16 cellular contexts compared by ENCODE assay signal in the genomic region with DNA sequence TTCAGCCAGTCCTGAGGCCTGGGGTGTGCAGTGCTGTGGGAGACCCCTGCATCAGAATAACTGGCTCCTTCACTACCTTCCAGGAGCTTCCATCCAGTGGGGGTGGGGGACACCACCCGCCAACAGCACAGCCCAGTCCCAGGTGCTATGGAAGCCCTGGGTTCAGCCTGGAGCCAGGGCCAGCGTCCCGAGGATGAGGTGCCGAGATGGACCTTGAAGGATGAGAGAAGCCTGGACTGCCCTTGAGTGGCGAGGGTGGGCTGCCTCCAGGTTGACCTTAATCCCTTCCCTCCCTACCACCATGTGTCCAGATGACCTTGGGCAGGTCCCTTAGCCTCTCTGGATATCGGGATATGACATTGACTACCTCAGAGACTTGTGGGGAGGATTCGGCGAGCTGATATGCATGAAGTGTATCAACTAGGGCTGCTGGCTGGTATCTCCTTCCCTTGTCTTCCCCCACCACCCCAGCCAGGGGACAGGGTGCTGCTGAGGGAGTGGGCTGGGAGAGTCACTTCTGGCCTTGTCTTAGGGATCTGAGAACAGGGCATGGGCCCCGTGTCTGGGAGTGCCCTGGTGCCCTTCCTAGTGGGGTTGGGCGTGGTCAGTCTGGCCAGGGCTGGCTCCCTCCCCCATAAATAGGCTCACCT. TPM values are rescaled to one million over a fixed set of nuclear protein-coding genes. Genes with fewer than 3 reads are reported as not detected.
DNase-seq lines count a peak whose midpoint lies in the region; ATAC-seq lines count a peak whose summit lies in the region.
"Had no signal": no experiment of that assay in that cellular context is flagged by ENCODE, and none has a peak within 500 bp of the region (broad histone marks: within the 10 kb centered on the region; RNA-seq: fewer than 3 reads in every experiment).

No MANE protein-coding gene starts in this region.

- no peak for DNase-seq in CD4-positive, alpha-beta memory T cell
- DNase-seq in D341Med (ENCODE audit: low spot score) = peak; percentile 45
- peak; percentile 54 for DNase-seq in sciatic nerve (ENCODE audit: low spot score)
- DNase-seq in Ammon's horn (ENCODE audit: low spot score) = no peak
- DNase-seq in AG08395 (ENCODE audit: low spot score) = no peak
- DNase-seq in stimulated activated naive CD4-positive, alpha-beta T cell (lab: John Stamatoyannopoulos, UW) = no peak
- DNase-seq: naive B cell; stimulated activated CD4-positive, alpha-beta T cell treated with anti-CD3 and anti-CD28 coated beads, Interleukin-1b, Interleukin-23, amount 100 ng/mL, for 48 hours; WERI-Rb-1 had no signal

- no peak overlapping the region for H3K27ac ChIP-seq in CD4-positive, alpha-beta memory T cell (ENCODE audit: low read depth, low read length)
- H3K27ac ChIP-seq: WERI-Rb-1 had no signal

- H3K4me1 Mint-ChIP-seq in CD4-positive, alpha-beta memory T cell = peaks cover 5 to 36% (median 23%) of the 10 kb centered on the region in 4 donors
- H3K4me1 Mint-ChIP-seq in dendritic cell treated with granulocyte-macrophage colony-stimulating factor and Interleukin-4, amounts not matched to agents 40 ng/mL and 50 ng/mL, for 4 days (ENCODE audit: low read depth) = peaks cover 56% of the 10 kb centered on the region

- no peaks in the 10 kb centered on the region for H3K27me3 Mint-ChIP-seq in CD4-positive, alpha-beta memory T cell
- H3K27me3 Mint-ChIP-seq in dendritic cell treated with granulocyte-macrophage colony-stimulating factor and Interleukin-4, amounts not matched to agents 40 ng/mL and 50 ng/mL, for 4 days = no peaks in the 10 kb centered on the region
- H3K27me3 Mint-ChIP-seq: naive B cell had no signal

- peaks cover 17 to 45% of the 10 kb centered on the region in 2 donors for H3K36me3 Mint-ChIP-seq in CD4-positive, alpha-beta memory T cell
- H3K36me3 Mint-ChIP-seq in dendritic cell treated with granulocyte-macrophage colony-stimulating factor and Interleukin-4, amounts not matched to agents 40 ng/mL and 50 ng/mL, for 4 days (ENCODE audit: low read depth) = peaks cover 93% of the 10 kb centered on the region
- H3K36me3 Mint-ChIP-seq: naive B cell had no signal

- intact Hi-C loops in CD4-positive, alpha-beta memory T cell (cut with micrococcal nuclease) = no loop called here
- intact Hi-C loops in dendritic cell treated with granulocyte-macrophage colony-stimulating factor and Interleukin-4, amounts not matched to agents 40 ng/mL and 50 ng/mL, for 4 days (cut with micrococcal nuclease) = no loop called here
- intact Hi-C loops in sciatic nerve (cut with DNase I) = no loop called here

- ATAC-seq in sciatic nerve = no peak
- ATAC-seq: left lung had no signal

- no peaks in the 10 kb centered on the region for H3K27me3 ChIP-seq in CD4-positive, alpha-beta memory T cell (ENCODE audit: insufficient read depth, low read length)
- H3K27me3 ChIP-seq: dorsolateral prefrontal cortex, left lung, vagina had no signal

- H3K4me1 ChIP-seq in CD4-positive, alpha-beta memory T cell (ENCODE audit: insufficient read depth, low read length) = peaks cover 17% of the 10 kb centered on the region

- no peaks in the 10 kb centered on the region for H3K9me3 Mint-ChIP-seq in CD4-positive, alpha-beta memory T cell
- H3K9me3 Mint-ChIP-seq in dendritic cell treated with granulocyte-macrophage colony-stimulating factor and Interleukin-4, amounts not matched to agents 40 ng/mL and 50 ng/mL, for 4 days = no peaks in the 10 kb centered on the region
- H3K9me3 Mint-ChIP-seq: naive B cell had no signal

- H3K4me3 Mint-ChIP-seq in CD4-positive, alpha-beta memory T cell = no peak overlapping the region
- H3K4me3 Mint-ChIP-seq in dendritic cell treated with granulocyte-macrophage colony-stimulating factor and Interleukin-4, amounts not matched to agents 40 ng/mL and 50 ng/mL, for 4 days = no peak overlapping the region
- H3K4me3 Mint-ChIP-seq: naive B cell had no signal

- no peak overlapping the region for H3K4me3 ChIP-seq in CD4-positive, alpha-beta memory T cell (ENCODE audit: low read length in 2 of 2)
- H3K4me3 ChIP-seq: dorsolateral prefrontal cortex, left lung, vagina had no signal

- peak overlapping the region in 5 of 7 donors; percentile 4 to 76 (median 36) for H3K27ac Mint-ChIP-seq in CD4-positive, alpha-beta memory T cell
- H3K27ac Mint-ChIP-seq in dendritic cell treated with granulocyte-macrophage colony-stimulating factor and Interleukin-4, amounts not matched to agents 40 ng/mL and 50 ng/mL, for 4 days = peak overlapping the region; percentile 31

- H3K9me3 ChIP-seq in CD4-positive, alpha-beta memory T cell (ENCODE audit: control insufficient read depth in 1 of 2, low read length in 2 of 2) = no peaks in the 10 kb centered on the region
- H3K9me3 ChIP-seq: left lung, vagina had no signal

- CTCF ChIA-PET in CD4-positive, alpha-beta memory T cell (lab: Charles Lee; ENCODE audit: partially characterized antibody) = interaction anchor here (1.3 kb wide), 1 partner anchor 12 kb away, joined by 3 read pairs; no protein-coding TSS in a partner anchor

- POLR2A ChIA-PET in CD4-positive, alpha-beta memory T cell (lab: Charles Lee; ENCODE audit: partially characterized antibody) = interaction anchor here (1.3 to 1.4 kb wide), 3 partner anchors 9 to 13 kb away, joined by 3 to 4 read pairs (median 3); no protein-coding TSS in a partner anchor

- peaks cover 56% of the 10 kb centered on the region for H3K36me3 ChIP-seq in CD4-positive, alpha-beta memory T cell (ENCODE audit: insufficient read depth, low read length)

RNA-seq across cellular contexts. Expression of a gene that starts 41.3 kb away (rescaled TPM):
- total RNA-seq in CD4-positive, alpha-beta memory T cell = 100 to 1,000 TPM; 120 to 122 TPM
- 10 to 100 TPM; 32.1 to 65.3 TPM for polyA plus RNA-seq in CD4-positive, alpha-beta memory T cell
- total RNA-seq in sciatic nerve = 127 TPM

RNA-seq across cellular contexts. Expression of a gene that starts 56.0 kb away (rescaled TPM):
- not detected for total RNA-seq in CD4-positive, alpha-beta memory T cell
- polyA plus RNA-seq in CD4-positive, alpha-beta memory T cell = not detected
- not detected for total RNA-seq in sciatic nerve
- total RNA-seq: astrocyte, Daoy, H1, left lung, vagina had no signal
- polyA plus RNA-seq: H1 had no signal

RNA-seq across cellular contexts. Expression of a gene that starts 57.7 kb away (rescaled TPM):
- total RNA-seq in CD4-positive, alpha-beta memory T cell = 1,000 to 10,000 TPM; 1,511 to 1,572 TPM
- 1,000 to 10,000 TPM in 1 of 2 donors, 100 to 1,000 TPM in 1; 728 to 1,314 TPM for polyA plus RNA-seq in CD4-positive, alpha-beta memory T cell
- total RNA-seq in sciatic nerve = 1,106 TPM

Comparison
In these comparisons a context has a peak if more than half of its experiments do, and no peak if none do; other contexts are left out.
1. DNase-seq: peak in D341Med (single experiment) and sciatic nerve (single experiment); none in CD4-positive, alpha-beta memory T cell (0 of 5), Ammon's horn (single experiment), AG08395 (single experiment) and stimulated activated naive CD4-positive, alpha-beta T cell (0 of 6).